19 cellular contexts compared by ENCODE assay signal in genomic region chr9:36021968-36022367, GRCh38. TPM values are rescaled to one million over a fixed set of nuclear protein-coding genes. Genes with fewer than 3 reads are reported as not detected.
A peak's percentile ranks its signal among the peaks of the same experiment; 100 is the strongest.
DNase-seq lines count a peak whose midpoint lies in the region; ATAC-seq, FAIRE-seq and TF ChIP-seq lines count a peak whose summit lies in the region.
"Had no signal": no experiment of that assay in that cellular context is flagged by ENCODE, and none has a peak within 500 bp of the region (broad histone marks: within the 10 kb centered on the region; RNA-seq: fewer than 3 reads in every experiment).

No MANE protein-coding gene starts in this region.

- H4K20me1 ChIP-seq in GM12878 (ENCODE audit: control insufficient read depth, insufficient read depth) = no peaks in the 10 kb centered on the region
- H4K20me1 ChIP-seq: BLaER1 had no signal

- TF ChIP-seq POLR2A in GM12878 (IDR thresholded peaks at IDR 0.05; ENCODE audit: low read depth, low read length) = no peak

- H3K4me2 ChIP-seq in GM12878 (ENCODE audit: control insufficient read depth, insufficient read depth) = no peak overlapping the region
- H3K4me2 ChIP-seq: BLaER1 had no signal

- no peaks in the 10 kb centered on the region for H3K36me3 Mint-ChIP-seq in activated naive CD8-positive, alpha-beta T cell treated with anti-CD3 and anti-CD28 coated beads, Interleukin-2, amount 50 U/mL, for 24 hours (ENCODE audit: low read depth)
- H3K36me3 Mint-ChIP-seq in activated naive CD8-positive, alpha-beta T cell treated with anti-CD3 and anti-CD28 coated beads for 36 hours = no peaks in the 10 kb centered on the region
- H3K36me3 Mint-ChIP-seq in T-cell = no peaks in the 10 kb centered on the region
- H3K36me3 Mint-ChIP-seq: CD8-positive, alpha-beta T cell had no signal

- 0% methylated on average over 1 of the region's 1 CpG for WGBS in GM12878 (ENCODE audit: insufficient coverage, insufficient replicate concordance, low lambda C conversion rate, missing lambda C conversion rate)

- TF ChIP-seq EP300 in GM12878 (IDR thresholded peaks at IDR 0.05; ENCODE audit: borderline replicate concordance in 1 of 2, control insufficient read depth in 1 of 2, low read depth in 2 of 2, low read length in 2 of 2) = no peak

- H3K4me3 ChIP-seq in GM12878 = no peak overlapping the region
- H3K4me3 ChIP-seq: BLaER1, K562 had no signal

- H3K79me2 ChIP-seq in GM12878 (ENCODE audit: control insufficient read depth, insufficient read depth, low read length) = no peaks in the 10 kb centered on the region

- no peak overlapping the region for H3K9ac ChIP-seq in GM12878 (ENCODE audit: control insufficient read depth, insufficient read depth, low read length)
- H3K9ac ChIP-seq: BLaER1 had no signal

- peaks cover 3% of the 10 kb centered on the region; the same call in 1 of the 2 replicates for H3K4me1 ChIP-seq in GM12878 (ENCODE audit: control insufficient read depth, insufficient read depth, low read length)
- H3K4me1 ChIP-seq: BLaER1 had no signal

- peaks cover 2% of the 10 kb centered on the region for H3K27me3 Mint-ChIP-seq in activated naive CD8-positive, alpha-beta T cell treated with anti-CD3 and anti-CD28 coated beads, Interleukin-2, amount 50 U/mL, for 24 hours
- H3K27me3 Mint-ChIP-seq in activated naive CD8-positive, alpha-beta T cell treated with anti-CD3 and anti-CD28 coated beads for 36 hours = no peaks in the 10 kb centered on the region
- peaks cover 6 to 10% of the 10 kb centered on the region in 2 donors for H3K27me3 Mint-ChIP-seq in T-cell

- in situ Hi-C loops in GM12878 (cut with MboI) = loop anchor here (5.0 kb wide), 1 partner anchor 65 kb away; the partner anchor contains the start of gene OR2S2

- ATAC-seq in activated naive CD8-positive, alpha-beta T cell treated with anti-CD3 and anti-CD28 coated beads, Interleukin-2, amount 50 U/mL, for 24 hours = peak; percentile 43
- ATAC-seq in GM12878 = peak; percentile 74
- ATAC-seq in HG02610 (IDR thresholded peaks at IDR 0.05; ENCODE audit: unreplicated experiment) = no peak
- ATAC-seq in T-cell (replicated peaks in 1 of 4) = no peak
- ATAC-seq: CD8-positive, alpha-beta T cell; K562 had no signal

- TF ChIP-seq CTCF in GM12878 (IDR thresholded peaks at IDR 0.05 in 2 of 3, conservative IDR thresholded peaks at IDR 0.05 in 1 of 3; ENCODE audit: control insufficient read depth in 2 of 3, extremely low read depth in 1 of 3, insufficient read depth in 1 of 3, low read depth in 3 of 3, low read length in 3 of 3) = no peak

- no TSS peak for BruUV-seq in GM12878 (replicated peaks; lab: Mats Ljungman, UMichigan)

- RAD21 ChIA-PET in GM12878 (lab: Charles Lee; ENCODE audit: unreplicated experiment) = interaction anchor here (1.8 kb wide), 2 partner anchors 69 to 119 kb away, joined by 5 to 6 read pairs; no protein-coding TSS in a partner anchor

- H3K27ac Mint-ChIP-seq in activated naive CD8-positive, alpha-beta T cell treated with anti-CD3 and anti-CD28 coated beads, Interleukin-2, amount 50 U/mL, for 24 hours = no peak overlapping the region
- H3K27ac Mint-ChIP-seq in activated naive CD8-positive, alpha-beta T cell treated with anti-CD3 and anti-CD28 coated beads for 36 hours = no peak overlapping the region
- H3K27ac Mint-ChIP-seq in T-cell = no peak overlapping the region
- H3K27ac Mint-ChIP-seq: CD8-positive, alpha-beta T cell; H9 had no signal

- no peak overlapping the region for H3K27ac ChIP-seq in GM12878 (ENCODE audit: control insufficient read depth, insufficient read depth)
- H3K27ac ChIP-seq: BLaER1, HL-60 had no signal

- no peak for DNase-seq in activated naive CD8-positive, alpha-beta T cell treated with anti-CD3 and anti-CD28 coated beads, Interleukin-2, amount 50 U/mL, for 24 hours
- DNase-seq in activated naive CD8-positive, alpha-beta T cell treated with anti-CD3 and anti-CD28 coated beads for 36 hours = no peak
- no peak for DNase-seq in GM19239 (ENCODE audit: insufficient read length, low spot score)
- DNase-seq in GM12878 (ENCODE audit: low read depth, low spot score) = no peak
- DNase-seq in T-cell = no peak
- no peak for DNase-seq in T-helper 1 cell
- DNase-seq: 8988T; Calu3; CD8-positive, alpha-beta T cell; DMS79 treated with DMSO at 0.1 percent for 48 hours; GF-D8; H9 had no signal

- H3K27me3 ChIP-seq in GM12878 (replicated peaks in 1 of 2; ENCODE audit: control insufficient read depth in 2 of 2, insufficient read depth in 2 of 2, low read length in 1 of 2) = no peaks in the 10 kb centered on the region
- H3K27me3 ChIP-seq: BLaER1 had no signal

- H3K4me1 Mint-ChIP-seq in activated naive CD8-positive, alpha-beta T cell treated with anti-CD3 and anti-CD28 coated beads, Interleukin-2, amount 50 U/mL, for 24 hours = no peaks in the 10 kb centered on the region
- no peaks in the 10 kb centered on the region for H3K4me1 Mint-ChIP-seq in activated naive CD8-positive, alpha-beta T cell treated with anti-CD3 and anti-CD28 coated beads for 36 hours
- peaks cover 0 to 6% (median 1%) of the 10 kb centered on the region in 3 donors for H3K4me1 Mint-ChIP-seq in T-cell

- TF ChIP-seq RAD21 in GM12878 (IDR thresholded peaks at IDR 0.05; ENCODE audit: insufficient read depth, low read depth, low read length) = no peak

- CTCF ChIA-PET in GM12878 (lab: Yijun Ruan, JAX) (interaction anchor here (1.4 to 7.5 kb wide), 9 partner anchors 13 to 145 kb away, joined by 3 to 100 read pairs (median 9); partner anchors contain the start of gene OR2S2), T-cell (lab: Charles Lee) (interaction anchor here (2.9 to 3.0 kb wide), 2 partner anchors 67 kb away, joined by 11 to 17 read pairs; no protein-coding TSS in a partner anchor)

- POLR2A ChIA-PET in GM12878 (lab: Charles Lee) = no interaction called here
- POLR2A ChIA-PET in T-cell (lab: Charles Lee) = no interaction called here

- intact Hi-C loops in GM12878 (cut with micrococcal nuclease; ENCODE audit: unreplicated experiment) = loop anchor here (2.0 kb wide), 1 partner anchor 119 kb away; no protein-coding TSS in a partner anchor

- H3K9me3 Mint-ChIP-seq in activated naive CD8-positive, alpha-beta T cell treated with anti-CD3 and anti-CD28 coated beads, Interleukin-2, amount 50 U/mL, for 24 hours = no peaks in the 10 kb centered on the region
- H3K9me3 Mint-ChIP-seq in activated naive CD8-positive, alpha-beta T cell treated with anti-CD3 and anti-CD28 coated beads for 36 hours = no peaks in the 10 kb centered on the region
- no peaks in the 10 kb centered on the region for H3K9me3 Mint-ChIP-seq in T-cell
- H3K9me3 Mint-ChIP-seq: CD8-positive, alpha-beta T cell; H9 had no signal

- SMC1A ChIA-PET in GM12878 (lab: Charles Lee; ENCODE audit: uncharacterized antibody, unreplicated experiment) = interaction anchor here (0.6 to 3.2 kb wide), 4 partner anchors 15 to 166 kb away, joined by 3 to 21 read pairs (median 10); no protein-coding TSS in a partner anchor

- no peak overlapping the region for H3K4me3 Mint-ChIP-seq in activated naive CD8-positive, alpha-beta T cell treated with anti-CD3 and anti-CD28 coated beads, Interleukin-2, amount 50 U/mL, for 24 hours
- no peak overlapping the region for H3K4me3 Mint-ChIP-seq in activated naive CD8-positive, alpha-beta T cell treated with anti-CD3 and anti-CD28 coated beads for 36 hours
- no peak overlapping the region for H3K4me3 Mint-ChIP-seq in T-cell
- H3K4me3 Mint-ChIP-seq: CD8-positive, alpha-beta T cell; H9 had no signal

- no peaks in the 10 kb centered on the region for H3K36me3 ChIP-seq in GM12878 (ENCODE audit: control insufficient read depth in 2 of 2, insufficient read depth in 2 of 2, low read length in 1 of 2)
- H3K36me3 ChIP-seq: BLaER1 had no signal

- H2AFZ ChIP-seq in GM12878 (ENCODE audit: control insufficient read depth, low read depth, low read length) = no peak overlapping the region

- FAIRE-seq in GM19239 (lab: Jason Lieb, UNC) (peak; percentile 8), GM12878 (lab: Jason Lieb, UNC) (no peak)
- FAIRE-seq: GM12891, GM18507, H1, K562 had no signal

- no peaks in the 10 kb centered on the region for H3K9me3 ChIP-seq in GM12878 (replicated peaks; ENCODE audit: control insufficient read depth, insufficient read depth, low read length)
- H3K9me3 ChIP-seq: BLaER1 had no signal

TF ChIP-seq in GM12878, 131 proteins besides CTCF, POLR2A, EP300 and RAD21 (continues in another document):
- TF ChIP-seq ZNF384 (IDR thresholded peaks at IDR 0.05; ENCODE audit: borderline replicate concordance, low read depth, low read length) = no peak
- no peak for TF ChIP-seq IKZF1 (conservative IDR thresholded peaks at IDR 0.05)
- TF ChIP-seq GATAD2B (conservative IDR thresholded peaks at IDR 0.05; ENCODE audit: low read depth) = no peak

RNA-seq across cellular contexts. Expression of gene RECK, which starts 14.7 kb away (rescaled TPM):
- 1 to 10 TPM; 4.4 to 5.2 TPM for total RNA-seq in activated naive CD8-positive, alpha-beta T cell treated with anti-CD3 and anti-CD28 coated beads for 36 hours
- 0.10 and 0.27 TPM in 2 replicates for total RNA-seq in GM12878 (2013; cell fraction: nucleolus; rRNA removed)
- total RNA-seq in GM12878 (2014; rRNA removed) (0.06 TPM in 1 of 2 replicates, not detected in the other), GM12878 (2014; rRNA removed; fragmentation: Illumina TruSeq; extraction: Trizol) (0.13 TPM in 1 of 2 replicates, not detected in the other), GM12878 (2021) (0.10 and 0.21 TPM in 2 replicates), T-cell (10 to 100 TPM in 2 of 5 donors, 1 to 10 TPM in 3; 8.9 to 11.4 (median 9.9) TPM)
- polyA plus RNA-seq in GM12878 (2011; ENCODE audit: low read depth) = 1.0 TPM
- polyA plus RNA-seq in GM12878 (2011; rRNA removed) (0.15 and 0.20 TPM in 2 replicates), GM12878 (2014; fragmentation: Illumina TruSeq; extraction: Trizol) (0.08 and 0.13 TPM in 2 replicates), GM12878 (2014; fragmentation: Nextera tagmentation; extraction: Ambion mirVana) (under 1 TPM; 0.02 to 0.07 TPM), GM12878 (2014; rRNA removed) (0.11 and 0.36 TPM in 2 replicates), GM12878 (2016; fragmentation: Nextera tagmentation; extraction: Ambion mirVana) (under 1 TPM; 0.29 to 0.40 TPM)
- 0.02 and 0.16 TPM in 2 replicates for polyA plus RNA-seq in GM12878 (2011; cell fraction: cytosol; rRNA removed)
- polyA plus RNA-seq in GM12878 (2011; cell fraction: nucleus; rRNA removed) = 0.04 and 0.15 TPM in 2 replicates
- 1.5 and 1.6 TPM in 2 replicates for polyA plus RNA-seq in GM12878 (2012)
- 0.10 TPM in 1 of 2 replicates, not detected in the other for polyA minus RNA-seq in GM12878 (2011; rRNA and poly(A)+ RNA removed)
- not detected in 2 replicates for polyA minus RNA-seq in GM12878 (2011; cell fraction: cytosol; rRNA and poly(A)+ RNA removed)
- polyA minus RNA-seq in GM12878 (2011; cell fraction: nucleus; rRNA and poly(A)+ RNA removed) = 0.12 TPM in 1 of 2 replicates, not detected in the other

Comparison
In these comparisons a context has a peak if more than half of its experiments do, and no peak if none do; other contexts are left out.
1. ATAC-seq: peak in activated naive CD8-positive, alpha-beta T cell treated with anti-CD3 and anti-CD28 coated beads, Interleukin-2, amount 50 U/mL, for 24 hours (single experiment) and GM12878 (single experiment); none in HG02610 (single experiment) and T-cell (0 of 4).
2. RNA of gene RECK, which starts 14.7 kb away (total RNA-seq): 8.9 to 11.4 TPM in T-cell and 4.4 to 5.2 TPM in activated naive CD8-positive, alpha-beta T cell treated with anti-CD3 and anti-CD28 coated beads for 36 hours; 0.06 to 0.27 TPM in GM12878; every median in the first group is over 4 times any median in the second.